Comparison of ENCODE assay signal across 1 cellular context in genomic region chr13:110625771-110626321, GRCh38.
TF ChIP-seq lines count a peak whose summit lies in the region.

No MANE protein-coding gene starts in this region.

TF ChIP-seq in WTC11, 78 proteins besides CTCF, POLR2A, EP300 and RAD21 (continued from another document):
- no peak for TF ChIP-seq AR (CRISPR knock-in tag; IDR thresholded peaks at IDR 0.05)
- no peak for TF ChIP-seq OVOL2 (CRISPR knock-in tag; IDR thresholded peaks at IDR 0.05; ENCODE audit: borderline replicate concordance)
- TF ChIP-seq IRF2 (CRISPR knock-in tag; IDR thresholded peaks at IDR 0.05; ENCODE audit: borderline replicate concordance, low read depth), result no peak
- no peak for TF ChIP-seq JAZF1 (CRISPR knock-in tag; IDR thresholded peaks at IDR 0.05)
- TF ChIP-seq FOXK1 (CRISPR knock-in tag; IDR thresholded peaks at IDR 0.05), result no peak
